In the genomic region with DNA sequence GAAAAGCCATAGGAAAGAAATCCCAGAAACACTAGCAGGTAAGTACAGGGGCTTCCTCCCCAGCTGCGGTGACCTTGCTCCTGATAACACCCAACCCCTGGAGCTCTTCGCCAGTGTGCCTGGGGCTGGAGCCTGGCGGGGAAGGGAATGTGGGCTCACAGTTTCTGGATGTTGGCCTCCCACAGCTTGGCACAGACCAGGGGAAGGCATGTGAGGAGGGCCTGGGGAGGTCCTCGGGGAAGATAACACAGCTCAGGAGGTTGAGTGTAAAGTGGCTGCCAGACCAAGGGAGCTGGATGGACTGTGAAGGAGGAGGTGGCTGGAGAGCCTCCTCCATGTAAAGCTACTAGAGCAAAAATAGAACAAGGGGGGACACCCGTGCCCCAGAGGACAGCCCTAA, we compare ENCODE assay signal across 22 cellular contexts.
"Had no signal": no experiment of that assay in that cellular context is flagged by ENCODE, and none has a peak within 500 bp of the region (broad histone marks: within the 10 kb centered on the region; RNA-seq: fewer than 3 reads in every experiment).

No MANE protein-coding gene starts in this region.

- ATAC-seq: Panc1, PC-3 had no signal

- H3K27ac ChIP-seq: RWPE1 had no signal

- DNase-seq: KBM-7, MV-4-11, NCI-H1048, NCI-H1105, NCI-H1417, NCI-H1436 treated with DMSO at 0.1 percent for 48 hours, NCI-H1694, NCI-H187 treated with DMSO at 0.1 percent for 48 hours, NCI-H2029 treated with DMSO at 0.1 percent for 48 hours, NCI-H2171 treated with DMSO at 0.1 percent for 48 hours, NCI-H2227 treated with DMSO at 0.1 percent for 48 hours, NCI-H446, NCI-H510A, NCI-H524 treated with DMSO at 0.1 percent for 48 hours, NCI-H69, NCI-H774, PC-3, SHP77, SK-N-SH, SW 1271 had no signal

- H3K9me3 ChIP-seq: SK-N-SH had no signal

- H3K9ac ChIP-seq: SK-N-SH had no signal
